In the genomic region with DNA sequence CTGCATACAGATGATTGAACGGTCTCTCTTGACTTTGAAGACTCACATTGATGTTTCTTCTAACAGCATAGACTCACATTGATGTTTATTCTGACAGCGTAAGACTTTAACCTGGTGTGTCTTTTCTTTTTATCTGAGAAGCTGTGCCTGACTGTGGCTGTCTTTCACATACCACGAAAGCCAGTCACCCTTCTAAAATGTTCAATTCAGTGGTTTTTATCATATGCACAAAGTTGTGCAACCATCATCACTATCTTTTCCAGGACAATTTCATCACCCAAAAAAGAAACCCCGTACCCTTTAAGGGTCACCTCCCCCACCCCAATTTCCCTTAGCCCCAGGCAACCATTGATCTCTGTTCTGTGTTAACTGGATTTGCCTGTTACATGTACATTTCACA, we compare ENCODE assay signal across 19 cellular contexts.
"Had no signal": no experiment of that assay in that cellular context is flagged by ENCODE, and none has a peak within 500 bp of the region (broad histone marks: within the 10 kb centered on the region; RNA-seq: fewer than 3 reads in every experiment).

No MANE protein-coding gene starts in this region.

- H3K4me2 ChIP-seq: hepatocyte had no signal

- H3K27me3 ChIP-seq: foreskin keratinocyte, sigmoid colon, suprapubic skin, thyroid gland, uterus had no signal

- H3K36me3 ChIP-seq: sigmoid colon, suprapubic skin, thyroid gland, uterus had no signal

- DNase-seq: effector CD4-positive, alpha-beta T cell; endodermal cell; erythroblast; head of caudate nucleus; left colon; mammary epithelial cell; mucosa of descending colon; naive thymus-derived CD8-positive, alpha-beta T cell; posterior cingulate gyrus; sigmoid colon; small intestine; stimulated activated CD4-positive, alpha-beta T cell treated with anti-CD3 and anti-CD28 coated beads, Interleukin-2, amount 100 ng/mL, for 48 hours; stimulated activated naive CD4-positive, alpha-beta T cell treated with Interleukin-2 at 50 U/mL for 16 hours; thyroid gland; uterus had no signal

- H3K4me3 ChIP-seq: coronary artery, hepatocyte, mucosa of descending colon, sigmoid colon, suprapubic skin, thyroid gland, uterus had no signal

- H3K4me1 ChIP-seq: foreskin keratinocyte, uterus had no signal

- H3K27ac ChIP-seq: coronary artery, foreskin keratinocyte, hepatocyte, sigmoid colon, suprapubic skin, thyroid gland, uterus had no signal

- H3K9me3 ChIP-seq: mucosa of descending colon, sigmoid colon, suprapubic skin, thyroid gland, uterus had no signal

- H2AFZ ChIP-seq: hepatocyte had no signal

- ATAC-seq: left colon; mucosa of descending colon; naive thymus-derived CD8-positive, alpha-beta T cell had no signal
